29 cellular contexts compared by ENCODE assay signal in genomic region chr3:63753995-63754394, GRCh38.
"Had no signal": no experiment of that assay in that cellular context is flagged by ENCODE, and none has a peak within 500 bp of the region (broad histone marks: within the 10 kb centered on the region; RNA-seq: fewer than 3 reads in every experiment).

No MANE protein-coding gene starts in this region.

- H3K4me1 ChIP-seq: neural progenitor cell, parathyroid adenoma, psoas muscle, spleen, suprapubic skin, testis, tibial artery, transverse colon, upper lobe of right lung, uterus had no signal

- H3K9me3 ChIP-seq: ovary, psoas muscle, spleen, suprapubic skin, testis, tibial artery, transverse colon, upper lobe of right lung, uterus had no signal

- H3K36me3 ChIP-seq: neural progenitor cell, ovary, spleen, suprapubic skin, tibial artery, transverse colon, upper lobe of right lung, uterus had no signal

- H3K27me3 ChIP-seq: neural progenitor cell, ovary, spleen, suprapubic skin, testis, tibial artery, transverse colon, upper lobe of right lung, uterus had no signal

- H3K9ac ChIP-seq: neural progenitor cell, parathyroid adenoma had no signal

- H3K4me2 ChIP-seq: neural progenitor cell, smooth muscle cell had no signal

- H3K4me3 ChIP-seq: neural progenitor cell, ovary, psoas muscle, skin epidermis, smooth muscle cell, spleen, suprapubic skin, testis, tibial artery, transverse colon, upper lobe of right lung, uterus had no signal

- ATAC-seq: naive thymus-derived CD8-positive, alpha-beta T cell; natural killer cell treated with Interleukin-12 subunit alpha and Interleukin-12 subunit beta and Interleukin-15 and Interleukin-18, amount 100 ng/mL, for 72 hours; psoas muscle; right cardiac atrium; sciatic nerve; stimulated activated memory B cell treated with anti-CD40 and anti-IgM and Interleukin-4, amounts not matched to agents 10 μg/mL and 1 μg/mL and 100 μg/mL, for 72 hours; stimulated activated naive CD8-positive, alpha-beta T cell treated with anti-CD3 and anti-CD28 coated beads, Interleukin-15, amount 100 ng/mL, for 72 hours; stimulated activated naive CD8-positive, alpha-beta T cell treated with anti-CD3 and anti-CD28 coated beads, Interleukin-15, Interleukin-2, amounts not matched to agents 100 U/mL and 50 U/mL, for 24 hours; upper lobe of right lung had no signal

- H3K27ac ChIP-seq: neural progenitor cell, ovary, parathyroid adenoma, psoas muscle, skin epidermis, spleen, suprapubic skin, testis, tibial artery, transverse colon, upper lobe of right lung, uterus had no signal

- DNase-seq: naive thymus-derived CD8-positive, alpha-beta T cell; occipital lobe; ovary; posterior cingulate gyrus; psoas muscle; right cardiac atrium; spleen; stimulated activated CD4-positive, alpha-beta T cell treated with anti-CD3 and anti-CD28 coated beads, Interleukin-12 subunit alpha, Interleukin-12 subunit beta, amount 100 ng/mL, for 4 hours; stimulated activated CD4-positive, alpha-beta T cell treated with anti-CD3 and anti-CD28 coated beads, Interleukin-1b, Interleukin-23, amount 100 ng/mL, for 48 hours; stimulated activated CD4-positive, alpha-beta T cell treated with anti-CD3 and anti-CD28 coated beads, Interleukin-4, amount 100 ng/mL, for 1 hour; stimulated activated CD4-positive, alpha-beta T cell treated with anti-CD3 and anti-CD28 coated beads, Interleukin-4, amount 100 ng/mL, for 4 hours; stimulated activated CD8-positive, alpha-beta memory T cell treated with anti-CD3 and anti-CD28 coated beads, Interleukin-4, amount 100 ng/mL, for 48 hours; stimulated activated naive CD4-positive, alpha-beta T cell; stimulated activated naive CD8-positive, alpha-beta T cell treated with anti-CD3 and anti-CD28 coated beads, Interleukin-15, amount 100 ng/mL, for 72 hours; stimulated activated naive CD8-positive, alpha-beta T cell treated with anti-CD3 and anti-CD28 coated beads, Interleukin-15, Interleukin-2, amounts not matched to agents 100 U/mL and 50 U/mL, for 24 hours; substantia nigra; testis; tibial artery; transverse colon; upper lobe of right lung; uterus had no signal

- H3K79me2 ChIP-seq: parathyroid adenoma had no signal

- H2AFZ ChIP-seq: neural progenitor cell, parathyroid adenoma had no signal
